In the genomic region with DNA sequence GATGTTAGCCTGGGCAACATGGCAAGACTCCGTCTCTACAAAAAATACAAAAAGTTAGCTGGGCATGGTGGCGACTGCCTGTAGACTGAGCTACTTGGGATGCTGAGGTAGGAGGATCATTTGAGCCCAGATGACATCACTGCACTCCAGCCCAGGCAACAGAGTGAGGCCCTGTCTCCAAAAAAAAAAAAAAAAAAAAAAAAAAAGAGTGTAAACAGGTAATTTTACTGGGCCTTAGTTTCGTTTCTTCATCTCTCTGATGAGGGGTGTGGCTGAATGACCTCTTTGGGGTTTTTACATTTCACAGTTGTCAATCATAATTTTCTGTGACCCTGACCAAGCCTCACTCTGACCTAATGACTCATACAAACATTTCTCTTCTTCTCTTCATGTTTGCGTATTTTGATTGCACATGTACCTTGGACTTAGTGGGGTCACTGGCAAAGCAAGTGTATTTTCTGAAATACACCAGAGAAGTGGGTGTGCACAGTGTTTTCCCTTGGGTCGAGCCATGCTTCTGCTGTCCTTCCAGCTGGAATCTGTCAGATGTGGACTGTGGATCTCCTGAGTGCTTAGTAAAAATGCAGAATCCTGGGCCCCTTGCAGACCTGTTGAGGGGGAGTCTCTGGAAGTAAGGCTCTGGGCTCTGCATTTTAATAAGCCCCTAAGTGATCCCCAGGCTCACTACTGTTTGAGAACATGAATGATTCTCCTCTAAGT, we compare ENCODE assay signal across 1 cellular context.
TF ChIP-seq lines count a peak whose summit lies in the region.

No MANE protein-coding gene starts in this region.

TF ChIP-seq in HepG2, 621 proteins besides CTCF, POLR2A, EP300 and RAD21 (continued from another document and continues in another):
- TF ChIP-seq, protein P1, sequence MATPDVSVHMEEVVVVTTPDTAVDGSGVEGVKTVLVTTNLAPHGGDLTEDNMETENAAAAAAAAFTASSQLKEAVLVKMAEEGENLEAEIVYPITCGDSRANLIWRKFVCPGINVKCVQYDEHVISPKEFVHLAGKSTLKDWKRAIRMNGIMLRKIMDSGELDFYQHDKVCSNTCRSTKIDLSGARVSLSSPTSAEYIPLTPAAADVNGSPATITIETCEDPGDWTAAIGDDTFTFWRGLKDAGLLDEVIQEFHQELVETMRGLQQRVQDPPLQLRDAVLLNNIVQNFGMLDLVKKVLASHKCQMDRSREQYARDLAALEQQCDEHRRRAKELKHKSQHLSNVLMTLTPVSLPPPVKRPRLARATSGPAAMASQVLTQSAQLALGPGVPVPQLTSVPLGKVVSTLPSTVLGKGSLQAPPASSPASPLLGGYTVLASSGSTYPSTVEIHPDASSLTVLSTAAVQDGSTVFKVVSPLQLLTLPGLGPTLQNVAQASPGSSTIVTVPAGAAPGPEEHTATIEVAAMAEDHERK (CRISPR knock-in tag; IDR thresholded peaks at IDR 0.05; ENCODE audit: low read depth): no peak
- TF ChIP-seq MBNL3 (CRISPR knock-in tag; conservative IDR thresholded peaks at IDR 0.05) (no peak), BCL6 (CRISPR knock-in tag; IDR thresholded peaks at IDR 0.05) (peak; percentile 89), REPIN1 (CRISPR knock-in tag; IDR thresholded peaks at IDR 0.05; ENCODE audit: borderline replicate concordance, low read depth) (peak; percentile 68; the same call in 1 of the 2 replicates), ARNT (IDR thresholded peaks at IDR 0.05) (no peak), KLF16 (CRISPR knock-in tag; IDR thresholded peaks at IDR 0.05) (peak in 1 of 2 experiments; percentile 95; a peak in 2 of 4 replicates), SKI (IDR thresholded peaks at IDR 0.05; ENCODE audit: partially characterized antibody) (no peak), ZSCAN29 (CRISPR knock-in tag; conservative IDR thresholded peaks at IDR 0.05) (no peak), TBL1XR1 (IDR thresholded peaks at IDR 0.05; ENCODE audit: borderline replicate concordance, low read length, partially characterized antibody) (no peak), POLR2AphosphoS5 (IDR thresholded peaks at IDR 0.05; ENCODE audit: low read depth, low read length) (0 out of 2 replicates have a peak, but pooled peaks have one; percentile 6), TAF1 (CRISPR knock-in tag; IDR thresholded peaks at IDR 0.05) (no peak), RFX3 (CRISPR knock-in tag; IDR thresholded peaks at IDR 0.05) (no peak), ZNF567 (CRISPR knock-in tag; IDR thresholded peaks at IDR 0.05; ENCODE audit: borderline replicate concordance) (no peak), ZNF619 (CRISPR knock-in tag; IDR thresholded peaks at IDR 0.05) (no peak), ZNF564 (CRISPR knock-in tag; IDR thresholded peaks at IDR 0.05) (no peak), ZNF282 (IDR thresholded peaks at IDR 0.05; ENCODE audit: partially characterized antibody) (no peak), HOXA7 (CRISPR knock-in tag; IDR thresholded peaks at IDR 0.05) (no peak), ATF1 (CRISPR knock-in tag; IDR thresholded peaks at IDR 0.05) (no peak; the same call in 1 of the 2 replicates), ZFP37 (CRISPR knock-in tag; IDR thresholded peaks at IDR 0.05; ENCODE audit: borderline replicate concordance) (no peak), SCMH1 (CRISPR knock-in tag; IDR thresholded peaks at IDR 0.05; ENCODE audit: borderline replicate concordance) (no peak), ZNF225 (CRISPR knock-in tag; IDR thresholded peaks at IDR 0.05) (no peak), PAX8 (CRISPR knock-in tag; IDR thresholded peaks at IDR 0.05; ENCODE audit: borderline replicate concordance) (no peak), NR2F1 (CRISPR knock-in tag; IDR thresholded peaks at IDR 0.05) (peak; percentile 93 to 94), ZNF75D (CRISPR knock-in tag; IDR thresholded peaks at IDR 0.05; ENCODE audit: borderline replicate concordance) (no peak)
- TF ChIP-seq, protein P2, sequence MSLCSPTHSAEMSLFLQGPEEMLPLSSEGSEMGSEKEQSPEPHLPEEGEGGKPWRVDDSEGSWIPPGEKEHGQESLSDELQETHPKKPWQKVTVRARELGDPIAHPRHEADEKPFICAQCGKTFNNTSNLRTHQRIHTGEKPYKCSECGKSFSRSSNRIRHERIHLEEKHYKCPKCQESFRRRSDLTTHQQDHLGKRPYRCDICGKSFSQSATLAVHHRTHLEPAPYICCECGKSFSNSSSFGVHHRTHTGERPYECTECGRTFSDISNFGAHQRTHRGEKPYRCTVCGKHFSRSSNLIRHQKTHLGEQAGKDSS (CRISPR knock-in tag; IDR thresholded peaks at IDR 0.05; ENCODE audit: borderline replicate concordance, low read depth): no peak
- TF ChIP-seq, protein P3, sequence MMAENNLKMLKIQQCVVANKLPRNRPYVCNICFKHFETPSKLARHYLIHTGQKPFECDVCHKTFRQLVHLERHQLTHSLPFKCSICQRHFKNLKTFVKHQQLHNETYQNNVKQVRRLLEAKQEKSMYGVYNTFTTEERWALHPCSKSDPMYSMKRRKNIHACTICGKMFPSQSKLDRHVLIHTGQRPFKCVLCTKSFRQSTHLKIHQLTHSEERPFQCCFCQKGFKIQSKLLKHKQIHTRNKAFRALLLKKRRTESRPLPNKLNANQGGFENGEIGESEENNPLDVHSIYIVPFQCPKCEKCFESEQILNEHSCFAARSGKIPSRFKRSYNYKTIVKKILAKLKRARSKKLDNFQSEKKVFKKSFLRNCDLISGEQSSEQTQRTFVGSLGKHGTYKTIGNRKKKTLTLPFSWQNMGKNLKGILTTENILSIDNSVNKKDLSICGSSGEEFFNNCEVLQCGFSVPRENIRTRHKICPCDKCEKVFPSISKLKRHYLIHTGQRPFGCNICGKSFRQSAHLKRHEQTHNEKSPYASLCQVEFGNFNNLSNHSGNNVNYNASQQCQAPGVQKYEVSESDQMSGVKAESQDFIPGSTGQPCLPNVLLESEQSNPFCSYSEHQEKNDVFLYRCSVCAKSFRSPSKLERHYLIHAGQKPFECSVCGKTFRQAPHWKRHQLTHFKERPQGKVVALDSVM (CRISPR knock-in tag; IDR thresholded peaks at IDR 0.05): peak; percentile 53
- TF ChIP-seq, protein P4, sequence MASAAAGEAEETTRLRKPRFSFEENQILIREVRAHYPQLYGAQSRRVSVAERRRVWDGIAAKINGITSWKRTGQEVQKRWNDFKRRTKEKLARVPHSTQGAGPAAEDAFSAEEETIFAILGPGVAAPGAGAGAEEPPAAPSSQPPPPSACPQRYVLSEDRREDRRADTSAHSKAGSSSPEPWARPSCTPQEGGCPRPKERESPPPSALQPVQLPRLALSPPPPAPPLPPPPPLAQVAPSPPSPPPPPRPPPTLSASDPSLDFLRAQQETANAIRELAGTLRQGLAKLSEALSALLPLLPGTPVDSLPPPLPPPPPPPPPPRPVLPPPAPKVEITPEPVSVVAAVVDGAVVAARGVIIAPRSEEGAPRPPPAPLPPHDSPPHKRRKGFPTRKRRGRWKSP (CRISPR knock-in tag; IDR thresholded peaks at IDR 0.05): peak; percentile 84; the same call in 1 of the 2 replicates
- TF ChIP-seq, protein P5, sequence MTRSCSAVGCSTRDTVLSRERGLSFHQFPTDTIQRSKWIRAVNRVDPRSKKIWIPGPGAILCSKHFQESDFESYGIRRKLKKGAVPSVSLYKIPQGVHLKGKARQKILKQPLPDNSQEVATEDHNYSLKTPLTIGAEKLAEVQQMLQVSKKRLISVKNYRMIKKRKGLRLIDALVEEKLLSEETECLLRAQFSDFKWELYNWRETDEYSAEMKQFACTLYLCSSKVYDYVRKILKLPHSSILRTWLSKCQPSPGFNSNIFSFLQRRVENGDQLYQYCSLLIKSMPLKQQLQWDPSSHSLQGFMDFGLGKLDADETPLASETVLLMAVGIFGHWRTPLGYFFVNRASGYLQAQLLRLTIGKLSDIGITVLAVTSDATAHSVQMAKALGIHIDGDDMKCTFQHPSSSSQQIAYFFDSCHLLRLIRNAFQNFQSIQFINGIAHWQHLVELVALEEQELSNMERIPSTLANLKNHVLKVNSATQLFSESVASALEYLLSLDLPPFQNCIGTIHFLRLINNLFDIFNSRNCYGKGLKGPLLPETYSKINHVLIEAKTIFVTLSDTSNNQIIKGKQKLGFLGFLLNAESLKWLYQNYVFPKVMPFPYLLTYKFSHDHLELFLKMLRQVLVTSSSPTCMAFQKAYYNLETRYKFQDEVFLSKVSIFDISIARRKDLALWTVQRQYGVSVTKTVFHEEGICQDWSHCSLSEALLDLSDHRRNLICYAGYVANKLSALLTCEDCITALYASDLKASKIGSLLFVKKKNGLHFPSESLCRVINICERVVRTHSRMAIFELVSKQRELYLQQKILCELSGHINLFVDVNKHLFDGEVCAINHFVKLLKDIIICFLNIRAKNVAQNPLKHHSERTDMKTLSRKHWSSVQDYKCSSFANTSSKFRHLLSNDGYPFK (CRISPR knock-in tag; IDR thresholded peaks at IDR 0.05; ENCODE audit: borderline replicate concordance): no peak
- TF ChIP-seq, protein P6, sequence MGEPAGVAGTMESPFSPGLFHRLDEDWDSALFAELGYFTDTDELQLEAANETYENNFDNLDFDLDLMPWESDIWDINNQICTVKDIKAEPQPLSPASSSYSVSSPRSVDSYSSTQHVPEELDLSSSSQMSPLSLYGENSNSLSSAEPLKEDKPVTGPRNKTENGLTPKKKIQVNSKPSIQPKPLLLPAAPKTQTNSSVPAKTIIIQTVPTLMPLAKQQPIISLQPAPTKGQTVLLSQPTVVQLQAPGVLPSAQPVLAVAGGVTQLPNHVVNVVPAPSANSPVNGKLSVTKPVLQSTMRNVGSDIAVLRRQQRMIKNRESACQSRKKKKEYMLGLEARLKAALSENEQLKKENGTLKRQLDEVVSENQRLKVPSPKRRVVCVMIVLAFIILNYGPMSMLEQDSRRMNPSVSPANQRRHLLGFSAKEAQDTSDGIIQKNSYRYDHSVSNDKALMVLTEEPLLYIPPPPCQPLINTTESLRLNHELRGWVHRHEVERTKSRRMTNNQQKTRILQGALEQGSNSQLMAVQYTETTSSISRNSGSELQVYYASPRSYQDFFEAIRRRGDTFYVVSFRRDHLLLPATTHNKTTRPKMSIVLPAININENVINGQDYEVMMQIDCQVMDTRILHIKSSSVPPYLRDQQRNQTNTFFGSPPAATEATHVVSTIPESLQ (CRISPR knock-in tag; conservative IDR thresholded peaks at IDR 0.05): 0 out of 2 replicates have a peak, but pooled peaks have one; percentile 78
- TF ChIP-seq, protein P7, sequence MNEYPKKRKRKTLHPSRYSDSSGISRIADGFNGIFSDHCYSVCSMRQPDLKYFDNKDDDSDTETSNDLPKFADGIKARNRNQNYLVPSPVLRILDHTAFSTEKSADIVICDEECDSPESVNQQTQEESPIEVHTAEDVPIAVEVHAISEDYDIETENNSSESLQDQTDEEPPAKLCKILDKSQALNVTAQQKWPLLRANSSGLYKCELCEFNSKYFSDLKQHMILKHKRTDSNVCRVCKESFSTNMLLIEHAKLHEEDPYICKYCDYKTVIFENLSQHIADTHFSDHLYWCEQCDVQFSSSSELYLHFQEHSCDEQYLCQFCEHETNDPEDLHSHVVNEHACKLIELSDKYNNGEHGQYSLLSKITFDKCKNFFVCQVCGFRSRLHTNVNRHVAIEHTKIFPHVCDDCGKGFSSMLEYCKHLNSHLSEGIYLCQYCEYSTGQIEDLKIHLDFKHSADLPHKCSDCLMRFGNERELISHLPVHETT (CRISPR knock-in tag; conservative IDR thresholded peaks at IDR 0.05): no peak
- TF ChIP-seq, protein P8, sequence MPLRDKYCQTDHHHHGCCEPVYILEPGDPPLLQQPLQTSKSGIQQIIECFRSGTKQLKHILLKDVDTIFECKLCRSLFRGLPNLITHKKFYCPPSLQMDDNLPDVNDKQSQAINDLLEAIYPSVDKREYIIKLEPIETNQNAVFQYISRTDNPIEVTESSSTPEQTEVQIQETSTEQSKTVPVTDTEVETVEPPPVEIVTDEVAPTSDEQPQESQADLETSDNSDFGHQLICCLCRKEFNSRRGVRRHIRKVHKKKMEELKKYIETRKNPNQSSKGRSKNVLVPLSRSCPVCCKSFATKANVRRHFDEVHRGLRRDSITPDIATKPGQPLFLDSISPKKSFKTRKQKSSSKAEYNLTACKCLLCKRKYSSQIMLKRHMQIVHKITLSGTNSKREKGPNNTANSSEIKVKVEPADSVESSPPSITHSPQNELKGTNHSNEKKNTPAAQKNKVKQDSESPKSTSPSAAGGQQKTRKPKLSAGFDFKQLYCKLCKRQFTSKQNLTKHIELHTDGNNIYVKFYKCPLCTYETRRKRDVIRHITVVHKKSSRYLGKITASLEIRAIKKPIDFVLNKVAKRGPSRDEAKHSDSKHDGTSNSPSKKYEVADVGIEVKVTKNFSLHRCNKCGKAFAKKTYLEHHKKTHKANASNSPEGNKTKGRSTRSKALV (CRISPR knock-in tag; IDR thresholded peaks at IDR 0.05): no peak
- TF ChIP-seq, protein P9, sequence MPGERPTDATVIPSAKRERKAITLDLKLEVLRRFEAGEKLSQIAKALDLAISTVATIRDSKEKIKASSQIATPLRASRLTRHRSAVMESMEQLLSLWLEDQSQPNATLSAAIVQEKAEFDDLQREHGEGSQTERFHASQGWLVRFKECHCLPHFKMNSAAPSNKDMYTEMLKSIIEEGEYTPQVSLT (CRISPR knock-in tag; IDR thresholded peaks at IDR 0.05; ENCODE audit: borderline replicate concordance, low read depth): no peak
- TF ChIP-seq, protein P10, sequence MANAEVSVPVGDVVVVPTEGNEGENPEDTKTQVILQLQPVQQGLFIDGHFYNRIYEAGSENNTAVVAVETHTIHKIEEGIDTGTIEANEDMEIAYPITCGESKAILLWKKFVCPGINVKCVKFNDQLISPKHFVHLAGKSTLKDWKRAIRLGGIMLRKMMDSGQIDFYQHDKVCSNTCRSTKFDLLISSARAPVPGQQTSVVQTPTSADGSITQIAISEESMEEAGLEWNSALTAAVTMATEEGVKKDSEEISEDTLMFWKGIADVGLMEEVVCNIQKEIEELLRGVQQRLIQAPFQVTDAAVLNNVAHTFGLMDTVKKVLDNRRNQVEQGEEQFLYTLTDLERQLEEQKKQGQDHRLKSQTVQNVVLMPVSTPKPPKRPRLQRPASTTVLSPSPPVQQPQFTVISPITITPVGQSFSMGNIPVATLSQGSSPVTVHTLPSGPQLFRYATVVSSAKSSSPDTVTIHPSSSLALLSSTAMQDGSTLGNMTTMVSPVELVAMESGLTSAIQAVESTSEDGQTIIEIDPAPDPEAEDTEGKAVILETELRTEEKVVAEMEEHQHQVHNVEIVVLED (CRISPR knock-in tag; IDR thresholded peaks at IDR 0.05; ENCODE audit: borderline replicate concordance): peak; percentile 33; the same call in 1 of the 2 replicates
- TF ChIP-seq, protein P11, sequence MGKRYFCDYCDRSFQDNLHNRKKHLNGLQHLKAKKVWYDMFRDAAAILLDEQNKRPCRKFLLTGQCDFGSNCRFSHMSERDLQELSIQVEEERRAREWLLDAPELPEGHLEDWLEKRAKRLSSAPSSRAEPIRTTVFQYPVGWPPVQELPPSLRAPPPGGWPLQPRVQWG (CRISPR knock-in tag; IDR thresholded peaks at IDR 0.05; ENCODE audit: borderline replicate concordance, low read depth): no peak
- TF ChIP-seq, protein P12, sequence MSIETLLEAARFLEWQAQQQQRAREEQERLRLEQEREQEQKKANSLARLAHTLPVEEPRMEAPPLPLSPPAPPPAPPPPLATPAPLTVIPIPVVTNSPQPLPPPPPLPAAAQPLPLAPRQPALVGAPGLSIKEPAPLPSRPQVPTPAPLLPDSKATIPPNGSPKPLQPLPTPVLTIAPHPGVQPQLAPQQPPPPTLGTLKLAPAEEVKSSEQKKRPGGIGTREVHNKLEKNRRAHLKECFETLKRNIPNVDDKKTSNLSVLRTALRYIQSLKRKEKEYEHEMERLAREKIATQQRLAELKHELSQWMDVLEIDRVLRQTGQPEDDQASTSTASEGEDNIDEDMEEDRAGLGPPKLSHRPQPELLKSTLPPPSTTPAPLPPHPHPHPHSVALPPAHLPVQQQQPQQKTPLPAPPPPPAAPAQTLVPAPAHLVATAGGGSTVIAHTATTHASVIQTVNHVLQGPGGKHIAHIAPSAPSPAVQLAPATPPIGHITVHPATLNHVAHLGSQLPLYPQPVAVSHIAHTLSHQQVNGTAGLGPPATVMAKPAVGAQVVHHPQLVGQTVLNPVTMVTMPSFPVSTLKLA (IDR thresholded peaks at IDR 0.05): peak; percentile 92
